In genomic region chr1:212608209-212608955, GRCh38 we compare ENCODE assay signal across 8 cellular contexts.
DNase-seq lines count a peak whose midpoint lies in the region; ATAC-seq and TF ChIP-seq lines count a peak whose summit lies in the region.

TSS of gene ATF3 (plus strand) at chr1:212608761. CDS start at chr1:212615022, 6,261 bp downstream.

- CTCF ChIA-PET in AG04449 (lab: Yijun Ruan, JAX), result interaction anchor here (0.7 to 1.5 kb wide), 6 partner anchors 57 to 573 kb away, joined by 3 to 6 read pairs (median 4); partner anchors contain the start of gene DTL

- H3K9ac ChIP-seq in iPS-20b (ENCODE audit: low read depth, low read length), result peak within 1 kb of the TSS; percentile 87

- in situ Hi-C loops in T47D (cut with HindIII; ENCODE audit: low pct_unique_long_range_greater_than_20kb, low sequenced_read_pairs), result no loop called here

- ATAC-seq in GM18870 (IDR thresholded peaks at IDR 0.05; ENCODE audit: unreplicated experiment) (peak; percentile 67), HG03108 (IDR thresholded peaks at IDR 0.05; ENCODE audit: unreplicated experiment) (peak; percentile 61)

- H3K27ac ChIP-seq in VCaP (peak within 1 kb of the TSS; percentile 76), iPS-20b (ENCODE audit: low read length) (no peak within 1 kb of the TSS), skin epidermis (peak within 1 kb of the TSS; percentile 70 to 98 (median 92))

- no peaks in the 10 kb centered on the region for H3K36me3 ChIP-seq in iPS-20b (ENCODE audit: insufficient read depth, low read depth, low read length)

- TF ChIP-seq CTCF in AG04449 (IDR thresholded peaks at IDR 0.05; ENCODE audit: insufficient read depth, low read length, missing control alignments) (no peak), VCaP (conservative IDR thresholded peaks at IDR 0.05) (no peak)

- no peaks in the 10 kb centered on the region for H3K9me3 ChIP-seq in iPS-20b (ENCODE audit: insufficient read depth, low read depth, low read length)

- peaks cover 49% of the 10 kb centered on the region for H3K4me1 ChIP-seq in iPS-20b (ENCODE audit: insufficient read depth, low read length)

- peaks cover 68% of the 10 kb centered on the region for H3K27me3 ChIP-seq in iPS-20b (ENCODE audit: insufficient read depth, low read length)

- POLR2A ChIA-PET in AG04449 (lab: Yijun Ruan, JAX), result interaction anchor here (0.5 to 2.3 kb wide), 38 partner anchors 8 to 379 kb away, joined by 3 to 42 read pairs (median 4); partner anchors contain the start of genes NENF, NSL1 and TATDN3

- H3K4me3 ChIP-seq in AG04449 (ENCODE audit: low read depth, low read length), result peak within 1 kb of the TSS; percentile 82
- peak within 1 kb of the TSS; percentile 90 for H3K4me3 ChIP-seq in iPS-20b (ENCODE audit: low read length)
- H3K4me3 ChIP-seq in skin epidermis, result peak within 1 kb of the TSS; percentile 60 to 81 (median 77)

- DNase-seq in AG04449 (ENCODE audit: low read depth, low spot score), result peak; percentile 97
- peak; percentile 98 for DNase-seq in NCI-H2171 treated with DMSO at 0.1 percent for 48 hours (lab: John Stamatoyannopoulos, UW)
- peak; percentile 98 to 99 for DNase-seq in T47D (ENCODE audit: low read depth in 1 of 2, low spot score in 1 of 2)
